ENCODE assay signal across 8 cellular contexts in the genomic region with DNA sequence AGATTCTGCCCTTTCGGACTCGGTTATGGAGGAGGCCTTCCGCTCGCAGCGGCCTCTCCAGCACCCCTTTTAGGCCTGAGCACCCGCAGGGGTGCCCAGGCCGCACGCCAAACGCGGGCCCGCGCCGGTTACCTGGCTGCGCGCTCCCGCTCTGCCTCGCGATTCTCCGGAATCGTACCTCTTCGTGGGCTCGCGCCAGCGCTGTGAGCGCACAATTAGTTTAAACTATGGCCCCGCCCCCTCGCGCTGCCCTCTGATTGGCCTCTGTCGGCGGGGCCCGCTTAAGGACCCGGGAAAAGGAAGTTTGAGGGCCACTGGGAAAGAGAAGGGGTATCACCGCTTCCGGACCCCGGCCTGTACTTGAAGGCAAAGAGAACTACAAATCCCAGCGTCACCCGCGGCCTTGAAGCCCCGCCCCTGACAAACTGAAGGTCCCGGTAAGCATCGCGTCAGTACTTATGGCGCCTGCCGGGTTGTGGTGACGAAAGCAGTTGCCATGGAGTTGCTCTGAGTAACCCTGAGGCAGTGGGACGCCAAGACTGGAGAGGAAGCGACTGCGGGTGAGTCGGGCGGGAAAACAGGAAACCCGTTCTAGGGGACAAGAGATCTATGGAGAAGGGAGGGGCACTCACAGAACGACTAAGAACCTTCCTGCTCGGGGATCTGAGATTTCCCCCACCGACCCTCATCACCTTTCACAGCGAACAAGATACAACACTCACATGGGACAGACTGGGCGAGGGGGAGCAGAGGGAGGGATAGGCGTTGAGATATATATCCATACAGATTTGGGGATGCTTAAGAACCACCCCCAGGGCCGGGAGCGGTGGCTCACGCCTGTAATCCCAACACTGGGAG. TPM values are rescaled to one million over a fixed set of nuclear protein-coding genes. Genes with fewer than 3 reads are reported as not detected.
DNase-seq lines count a peak whose midpoint lies in the region; ATAC-seq, FAIRE-seq and TF ChIP-seq lines count a peak whose summit lies in the region.

A gene with protein sequence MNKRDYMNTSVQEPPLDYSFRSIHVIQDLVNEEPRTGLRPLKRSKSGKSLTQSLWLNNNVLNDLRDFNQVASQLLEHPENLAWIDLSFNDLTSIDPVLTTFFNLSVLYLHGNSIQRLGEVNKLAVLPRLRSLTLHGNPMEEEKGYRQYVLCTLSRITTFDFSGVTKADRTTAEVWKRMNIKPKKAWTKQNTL (plus strand): TSS at position 525 of the 858 bp plus-strand sequence. CDS start 8,234 bp downstream, outside the sequence.
A gene with protein sequence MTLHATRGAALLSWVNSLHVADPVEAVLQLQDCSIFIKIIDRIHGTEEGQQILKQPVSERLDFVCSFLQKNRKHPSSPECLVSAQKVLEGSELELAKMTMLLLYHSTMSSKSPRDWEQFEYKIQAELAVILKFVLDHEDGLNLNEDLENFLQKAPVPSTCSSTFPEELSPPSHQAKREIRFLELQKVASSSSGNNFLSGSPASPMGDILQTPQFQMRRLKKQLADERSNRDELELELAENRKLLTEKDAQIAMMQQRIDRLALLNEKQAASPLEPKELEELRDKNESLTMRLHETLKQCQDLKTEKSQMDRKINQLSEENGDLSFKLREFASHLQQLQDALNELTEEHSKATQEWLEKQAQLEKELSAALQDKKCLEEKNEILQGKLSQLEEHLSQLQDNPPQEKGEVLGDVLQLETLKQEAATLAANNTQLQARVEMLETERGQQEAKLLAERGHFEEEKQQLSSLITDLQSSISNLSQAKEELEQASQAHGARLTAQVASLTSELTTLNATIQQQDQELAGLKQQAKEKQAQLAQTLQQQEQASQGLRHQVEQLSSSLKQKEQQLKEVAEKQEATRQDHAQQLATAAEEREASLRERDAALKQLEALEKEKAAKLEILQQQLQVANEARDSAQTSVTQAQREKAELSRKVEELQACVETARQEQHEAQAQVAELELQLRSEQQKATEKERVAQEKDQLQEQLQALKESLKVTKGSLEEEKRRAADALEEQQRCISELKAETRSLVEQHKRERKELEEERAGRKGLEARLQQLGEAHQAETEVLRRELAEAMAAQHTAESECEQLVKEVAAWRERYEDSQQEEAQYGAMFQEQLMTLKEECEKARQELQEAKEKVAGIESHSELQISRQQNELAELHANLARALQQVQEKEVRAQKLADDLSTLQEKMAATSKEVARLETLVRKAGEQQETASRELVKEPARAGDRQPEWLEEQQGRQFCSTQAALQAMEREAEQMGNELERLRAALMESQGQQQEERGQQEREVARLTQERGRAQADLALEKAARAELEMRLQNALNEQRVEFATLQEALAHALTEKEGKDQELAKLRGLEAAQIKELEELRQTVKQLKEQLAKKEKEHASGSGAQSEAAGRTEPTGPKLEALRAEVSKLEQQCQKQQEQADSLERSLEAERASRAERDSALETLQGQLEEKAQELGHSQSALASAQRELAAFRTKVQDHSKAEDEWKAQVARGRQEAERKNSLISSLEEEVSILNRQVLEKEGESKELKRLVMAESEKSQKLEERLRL (N-terminal part only) (minus strand): TSS at position 217 of the 858 bp plus-strand sequence. CDS start 44,599 bp downstream, outside the sequence.

- peaks cover 43% of the 10 kb centered on the region for H3K4me1 Mint-ChIP-seq in T-helper 2 cell treated with Interferon-gamma antibody and Interleukin-4, amounts not matched to agents 5 μg/mL and 100 μg/mL, for 36 hours (ENCODE audit: low read depth)

- no peaks in the 10 kb centered on the region for H3K9me3 Mint-ChIP-seq in T-helper 2 cell treated with Interferon-gamma antibody and Interleukin-4, amounts not matched to agents 5 μg/mL and 100 μg/mL, for 36 hours

- H3K4me3 Mint-ChIP-seq in T-helper 2 cell treated with Interferon-gamma antibody and Interleukin-4, amounts not matched to agents 5 μg/mL and 100 μg/mL, for 36 hours: peak within 1 kb of the TSS; percentile 92

- ATAC-seq in GM18505 (IDR thresholded peaks at IDR 0.05; ENCODE audit: unreplicated experiment) (peak; percentile 94), HG02970 (IDR thresholded peaks at IDR 0.05; ENCODE audit: low FRiP score, unreplicated experiment) (peak; percentile 96), right cardiac atrium (peak; percentile 98), psoas muscle (peak; percentile 95 to 98 (median 97))

- H3K27me3 ChIP-seq in ascending aorta (no peaks in the 10 kb centered on the region), right cardiac atrium (ENCODE audit: control insufficient read depth, insufficient read depth) (no peaks in the 10 kb centered on the region), psoas muscle (ENCODE audit: insufficient read depth in 3 of 3, low read length in 2 of 3) (no peaks in the 10 kb centered on the region)

- intact Hi-C loops in ascending aorta (cut with DNase I) (loop anchor here (1.0 kb wide), 4 partner anchors 10 to 40 kb away; a partner anchor contains a TSS), right cardiac atrium (cut with DNase I) (loop anchor here in 2 of 4 donors (5.0 kb wide), 2 partner anchors 38 to 53 kb away; no protein-coding TSS in a partner anchor), psoas muscle (cut with DNase I) (loop anchor here in 1 of 2 donors (2.0 kb wide), 1 partner anchor 40 kb away; no protein-coding TSS in a partner anchor)

- no peaks in the 10 kb centered on the region for H3K27me3 Mint-ChIP-seq in T-helper 2 cell treated with Interferon-gamma antibody and Interleukin-4, amounts not matched to agents 5 μg/mL and 100 μg/mL, for 36 hours (ENCODE audit: low read depth)

- TF ChIP-seq CTCF in ascending aorta (IDR thresholded peaks at IDR 0.05): no peak
- TF ChIP-seq CTCF in psoas muscle (IDR thresholded peaks at IDR 0.05): no peak

- H3K36me3 ChIP-seq in ascending aorta: no peaks in the 10 kb centered on the region
- no peaks in the 10 kb centered on the region for H3K36me3 ChIP-seq in psoas muscle (ENCODE audit: insufficient read depth in 1 of 2, low read depth in 1 of 2)

- H3K27ac Mint-ChIP-seq in T-helper 2 cell treated with Interferon-gamma antibody and Interleukin-4, amounts not matched to agents 5 μg/mL and 100 μg/mL, for 36 hours: peak within 1 kb of the TSS; percentile 90

- H3K9me3 ChIP-seq in ascending aorta (no peaks in the 10 kb centered on the region), right cardiac atrium (ENCODE audit: control insufficient read depth, low read length) (no peaks in the 10 kb centered on the region), psoas muscle (no peaks in the 10 kb centered on the region)

- H3K4me1 ChIP-seq in ascending aorta: peaks cover 5 to 14% of the 10 kb centered on the region in 2 donors
- H3K4me1 ChIP-seq in right cardiac atrium (ENCODE audit: control insufficient read depth, insufficient read depth, low read length): no peaks in the 10 kb centered on the region
- peaks cover 22% of the 10 kb centered on the region for H3K4me1 ChIP-seq in psoas muscle

- H3K27ac ChIP-seq in ascending aorta (peak within 1 kb of the TSS; percentile 89 to 91), right cardiac atrium (ENCODE audit: low read length) (peak within 1 kb of the TSS; percentile 95), psoas muscle (peak within 1 kb of the TSS; percentile 91)

- peaks cover 16% of the 10 kb centered on the region for H3K36me3 Mint-ChIP-seq in T-helper 2 cell treated with Interferon-gamma antibody and Interleukin-4, amounts not matched to agents 5 μg/mL and 100 μg/mL, for 36 hours (ENCODE audit: low read depth)

- under 1% methylated on average over 60 of the region's 60 CpGs for WGBS in right cardiac atrium
- 1% methylated on average over 60 of the region's 60 CpGs for WGBS in psoas muscle, 3 donors

- H3K4me3 ChIP-seq in ascending aorta: peak within 1 kb of the TSS; percentile 82 to 90
- H3K4me3 ChIP-seq in right cardiac atrium (ENCODE audit: low read length): peak within 1 kb of the TSS; percentile 72
- peak within 1 kb of the TSS; percentile 94 for H3K4me3 ChIP-seq in psoas muscle

- DNase-seq in NCI-H187 treated with DMSO at 0.1 percent for 48 hours (lab: John Stamatoyannopoulos, UW): peak; percentile 99
- peak; percentile 100 for DNase-seq in T-helper 2 cell treated with Interferon-gamma antibody and Interleukin-4, amounts not matched to agents 5 μg/mL and 100 μg/mL, for 36 hours (ENCODE audit: low spot score)
- peak; percentile 100 for DNase-seq in ascending aorta (ENCODE audit: low spot score in 2 of 2)
- peak; percentile 99 to 100 (median 99) for DNase-seq in right cardiac atrium
- peak; percentile 99 for DNase-seq in psoas muscle
- peak; percentile 95 for DNase-seq in urothelium cell line (ENCODE audit: low spot score)

- FAIRE-seq in urothelium cell line (lab: Jason Lieb, UNC): no peak

- peak; percentile 74 for TF ChIP-seq POLR2A in GM18505 (IDR thresholded peaks at IDR 0.05; ENCODE audit: borderline replicate concordance, extremely low read depth, insufficient read depth, insufficient read length)

RNA-seq across cellular contexts. Expression of the first gene that starts in this region (rescaled TPM):
- total RNA-seq in ascending aorta (12.9 TPM), right cardiac atrium (1 to 10 TPM; 3.8 to 5.5 (median 4.9) TPM), psoas muscle (1 to 10 TPM; 4.9 to 5.9 (median 5.4) TPM)
- polyA plus RNA-seq in right cardiac atrium (3.8 TPM), psoas muscle (10 to 100 TPM in 1 of 3 donors, 1 to 10 TPM in 2; 4.0 to 10.4 (median 7.0) TPM)

RNA-seq across cellular contexts. Expression of the second gene that starts in this region (rescaled TPM):
- total RNA-seq in ascending aorta (289 TPM), right cardiac atrium (100 to 1,000 TPM in 3 of 4 donors, 10 to 100 TPM in 1; 75.8 to 125 (median 102) TPM), psoas muscle (100 to 1,000 TPM in 3 of 4 donors, 10 to 100 TPM in 1; 100.0 to 130 (median 111) TPM)
- polyA plus RNA-seq in right cardiac atrium (104 TPM), psoas muscle (100 to 1,000 TPM in 1 of 3 donors, 10 to 100 TPM in 2; 68.9 to 102 (median 92.8) TPM)

Comparison
In these comparisons a context has a peak if more than half of its experiments do, and no peak if none do; other contexts are left out.
1. Peak in every context shown above with its lines: DNase-seq, ATAC-seq, H3K4me3 ChIP-seq and H3K27ac ChIP-seq.